ENCODE assay signal across 1 cellular context in genomic region chr2:224516393-224516792, GRCh38.
TF ChIP-seq lines count a peak whose summit lies in the region.

No MANE protein-coding gene starts in this region.

TF ChIP-seq in K562, 482 proteins besides CTCF, POLR2A, EP300 and RAD21:
- peak; percentile 85 for TF ChIP-seq ZBTB33 (CRISPR knock-in tag; IDR thresholded peaks at IDR 0.05)
